Comparison of ENCODE assay signal across 26 cellular contexts in the genomic region with DNA sequence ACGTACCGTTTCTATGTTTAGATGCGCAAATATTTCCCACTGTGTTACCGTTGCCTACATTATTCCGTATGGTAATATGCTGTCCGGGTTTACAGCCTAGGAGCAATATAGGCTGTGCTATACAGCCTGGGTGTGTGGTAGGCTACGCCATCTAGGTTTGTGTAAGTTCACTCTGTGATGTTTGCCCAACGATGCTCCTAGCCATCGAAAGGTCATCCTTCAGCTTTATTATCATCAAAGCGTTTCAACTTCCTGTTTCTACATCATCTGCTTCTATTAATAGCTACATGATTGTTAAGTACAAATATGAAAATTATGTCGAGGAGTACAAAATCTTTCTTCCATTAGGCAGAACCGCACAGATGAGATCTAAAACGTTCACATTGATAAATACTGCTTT.
DNase-seq lines count a peak whose midpoint lies in the region; ATAC-seq, FAIRE-seq and TF ChIP-seq lines count a peak whose summit lies in the region.
"Had no signal": no experiment of that assay in that cellular context is flagged by ENCODE, and none has a peak within 500 bp of the region (broad histone marks: within the 10 kb centered on the region; RNA-seq: fewer than 3 reads in every experiment).

No MANE protein-coding gene starts in this region.

- intact Hi-C loops in GM12878 (cut with micrococcal nuclease; ENCODE audit: unreplicated experiment) = no loop called here

- peaks cover 7 to 15% of the 10 kb centered on the region in 2 donors for H3K4me1 Mint-ChIP-seq in stimulated activated naive B cell treated with anti-CD40 and anti-IgM and Interleukin-4, amounts not matched to agents 10 μg/mL and 1 μg/mL and 100 μg/mL, for 72 hours
- no peaks in the 10 kb centered on the region for H3K4me1 Mint-ChIP-seq in activated T-cell treated with anti-CD3 and anti-CD28 coated beads, Interleukin-2, amount 50 U/mL, for 4 hours (ENCODE audit: low read depth)
- H3K4me1 Mint-ChIP-seq: naive thymus-derived CD4-positive, alpha-beta T cell had no signal

- H3K36me3 ChIP-seq in GM12878 (ENCODE audit: control insufficient read depth in 2 of 2, insufficient read depth in 2 of 2, low read length in 1 of 2) = no peaks in the 10 kb centered on the region

- H4K20me1 ChIP-seq in GM12878 (ENCODE audit: control insufficient read depth, insufficient read depth) = no peaks in the 10 kb centered on the region; the same call in 1 of the 2 replicates

- DNase-seq in NCI-H510A treated with DMSO at 0.1 percent for 48 hours (lab: John Stamatoyannopoulos, UW) = peak; percentile 41
- DNase-seq in NCI-H510A (lab: John Stamatoyannopoulos, UW) = no peak
- DNase-seq in NCI-H748 (lab: John Stamatoyannopoulos, UW; ENCODE audit: unreplicated experiment) = peak; percentile 61
- DNase-seq in GM12878 (ENCODE audit: low read depth, low spot score) = no peak
- no peak for DNase-seq in stimulated activated naive B cell treated with anti-CD40 and anti-IgM and Interleukin-4, amounts not matched to agents 10 μg/mL and 1 μg/mL and 100 μg/mL, for 72 hours
- no peak for DNase-seq in activated T-cell treated with anti-CD3 and anti-CD28 coated beads, Interleukin-2, amount 50 U/mL, for 4 hours
- no peak for DNase-seq in T-helper 9 cell
- DNase-seq: activated CD8-positive, alpha-beta T cell treated with anti-CD3 and anti-CD28 coated beads, Interleukin-2, amount 10 ng/mL, durations not matched to agents 7 days and 5 days; activated naive CD4-positive, alpha-beta T cell treated with Interleukin-2 at 50 U/mL for 16 hours; activated T-cell treated with anti-CD3 and anti-CD28 coated beads, Interleukin-2, amount 50 U/mL, for 1 hour; amniotic stem cell; Calu3; caudate nucleus; foreskin melanocyte; hypothalamus; kidney; mammary epithelial cell; naive thymus-derived CD4-positive, alpha-beta T cell; NCI-H2081; NCI-H524 treated with DMSO at 0.1 percent for 48 hours; PC-9; stimulated activated CD8-positive, alpha-beta memory T cell treated with anti-CD3 and anti-CD28 coated beads, Interleukin-4, amount 100 ng/mL, for 48 hours had no signal

- H3K9me3 ChIP-seq in GM12878 (replicated peaks; ENCODE audit: control insufficient read depth, insufficient read depth, low read length) = no peaks in the 10 kb centered on the region; the same call in 2 of the 3 replicates

- peaks cover 0 to 11% of the 10 kb centered on the region in 2 donors for H3K27me3 Mint-ChIP-seq in stimulated activated naive B cell treated with anti-CD40 and anti-IgM and Interleukin-4, amounts not matched to agents 10 μg/mL and 1 μg/mL and 100 μg/mL, for 72 hours
- no peaks in the 10 kb centered on the region for H3K27me3 Mint-ChIP-seq in activated T-cell treated with anti-CD3 and anti-CD28 coated beads, Interleukin-2, amount 50 U/mL, for 4 hours (ENCODE audit: low read depth)

- TF ChIP-seq RAD21 in GM12878 (IDR thresholded peaks at IDR 0.05; ENCODE audit: insufficient read depth, low read depth, low read length) = no peak

- no peaks in the 10 kb centered on the region for H3K27me3 ChIP-seq in GM12878 (replicated peaks in 1 of 2; ENCODE audit: control insufficient read depth in 2 of 2, insufficient read depth in 2 of 2, low read length in 1 of 2)

- no peak overlapping the region for H3K4me2 ChIP-seq in GM12878 (ENCODE audit: control insufficient read depth, insufficient read depth)
- H3K4me2 ChIP-seq: PC-9 had no signal

- TF ChIP-seq POLR2A in GM12878 (IDR thresholded peaks at IDR 0.05; ENCODE audit: low read depth, low read length) = no peak

- no peak for TF ChIP-seq CTCF in GM12878 (IDR thresholded peaks at IDR 0.05 in 2 of 3, conservative IDR thresholded peaks at IDR 0.05 in 1 of 3; ENCODE audit: control insufficient read depth in 2 of 3, extremely low read depth in 1 of 3, insufficient read depth in 1 of 3, low read depth in 3 of 3, low read length in 3 of 3)

- RAD21 ChIA-PET in GM12878 (lab: Charles Lee; ENCODE audit: unreplicated experiment) = no interaction called here

- in situ Hi-C loops in GM12878 (cut with MboI) = no loop called here

- H3K27ac Mint-ChIP-seq in stimulated activated naive B cell treated with anti-CD40 and anti-IgM and Interleukin-4, amounts not matched to agents 10 μg/mL and 1 μg/mL and 100 μg/mL, for 72 hours = no peak overlapping the region
- H3K27ac Mint-ChIP-seq: activated CD8-positive, alpha-beta T cell treated with anti-CD3 and anti-CD28 coated beads, Interleukin-2, amount 10 ng/mL, durations not matched to agents 7 days and 5 days; naive thymus-derived CD4-positive, alpha-beta T cell had no signal

- WGBS in GM12878 (ENCODE audit: insufficient coverage, insufficient replicate concordance, low lambda C conversion rate, missing lambda C conversion rate) = 41% methylated on average over 13 of the region's 13 CpGs

- peak; percentile 47 for FAIRE-seq in GM12878 (lab: Jason Lieb, UNC)
- FAIRE-seq: A204.1, HepG2, kidney had no signal

- no peak overlapping the region for H3K4me3 ChIP-seq in GM12878
- H3K4me3 ChIP-seq: PC-9, SK-N-MC had no signal

- H3K36me3 Mint-ChIP-seq in stimulated activated naive B cell treated with anti-CD40 and anti-IgM and Interleukin-4, amounts not matched to agents 10 μg/mL and 1 μg/mL and 100 μg/mL, for 72 hours = peaks cover 0 to 3% of the 10 kb centered on the region in 2 donors
- H3K36me3 Mint-ChIP-seq in activated T-cell treated with anti-CD3 and anti-CD28 coated beads, Interleukin-2, amount 50 U/mL, for 4 hours (ENCODE audit: insufficient read depth) = no peaks in the 10 kb centered on the region
- H3K36me3 Mint-ChIP-seq: naive thymus-derived CD4-positive, alpha-beta T cell had no signal

- BruUV-seq in GM12878 (replicated peaks; lab: Mats Ljungman, UMichigan) = no TSS peak

- no peak overlapping the region for H2AFZ ChIP-seq in GM12878 (ENCODE audit: control insufficient read depth, low read depth, low read length)
- H2AFZ ChIP-seq: PC-9 had no signal

- no peaks in the 10 kb centered on the region for H3K79me2 ChIP-seq in GM12878 (ENCODE audit: control insufficient read depth, insufficient read depth, low read length)

- TF ChIP-seq EP300 in GM12878 (IDR thresholded peaks at IDR 0.05; ENCODE audit: borderline replicate concordance in 1 of 2, control insufficient read depth in 1 of 2, low read depth in 2 of 2, low read length in 2 of 2) = no peak

- peaks cover 0 to 4% of the 10 kb centered on the region in 2 donors for H3K9me3 Mint-ChIP-seq in stimulated activated naive B cell treated with anti-CD40 and anti-IgM and Interleukin-4, amounts not matched to agents 10 μg/mL and 1 μg/mL and 100 μg/mL, for 72 hours
- H3K9me3 Mint-ChIP-seq in activated T-cell treated with anti-CD3 and anti-CD28 coated beads, Interleukin-2, amount 50 U/mL, for 4 hours = no peaks in the 10 kb centered on the region

- H3K4me3 Mint-ChIP-seq in stimulated activated naive B cell treated with anti-CD40 and anti-IgM and Interleukin-4, amounts not matched to agents 10 μg/mL and 1 μg/mL and 100 μg/mL, for 72 hours = peak overlapping the region; percentile 5 to 43
- no peak overlapping the region for H3K4me3 Mint-ChIP-seq in activated T-cell treated with anti-CD3 and anti-CD28 coated beads, Interleukin-2, amount 50 U/mL, for 4 hours
- H3K4me3 Mint-ChIP-seq: activated CD8-positive, alpha-beta T cell treated with anti-CD3 and anti-CD28 coated beads, Interleukin-2, amount 10 ng/mL, durations not matched to agents 7 days and 5 days; naive thymus-derived CD4-positive, alpha-beta T cell had no signal

- H3K9ac ChIP-seq in GM12878 (ENCODE audit: control insufficient read depth, insufficient read depth, low read length) = no peak overlapping the region

- H3K27ac ChIP-seq in GM12878 (ENCODE audit: control insufficient read depth, insufficient read depth) = no peak overlapping the region
- H3K27ac ChIP-seq: PC-9, SK-N-MC had no signal

- no peaks in the 10 kb centered on the region for H3K4me1 ChIP-seq in GM12878 (ENCODE audit: control insufficient read depth, insufficient read depth, low read length)

- CTCF ChIA-PET in GM12878 (lab: Yijun Ruan, JAX) = no interaction called here

- ATAC-seq in GM12878 (no peak), HG03354 (IDR thresholded peaks at IDR 0.05; ENCODE audit: poor library complexity, severe bottlenecking, unreplicated experiment) (no peak)
- ATAC-seq in stimulated activated naive B cell treated with anti-CD40 and anti-IgM and Interleukin-4, amounts not matched to agents 10 μg/mL and 1 μg/mL and 100 μg/mL, for 72 hours (replicated peaks) = peak; percentile 77 to 84
- no peak for ATAC-seq in activated T-cell treated with anti-CD3 and anti-CD28 coated beads, Interleukin-2, amount 50 U/mL, for 4 hours
- ATAC-seq: activated CD8-positive, alpha-beta T cell treated with anti-CD3 and anti-CD28 coated beads, Interleukin-2, amount 10 ng/mL, durations not matched to agents 7 days and 5 days; HepG2; naive thymus-derived CD4-positive, alpha-beta T cell had no signal

- SMC1A ChIA-PET in GM12878 (lab: Charles Lee; ENCODE audit: uncharacterized antibody, unreplicated experiment) = no interaction called here

- POLR2A ChIA-PET in GM12878 (lab: Charles Lee) = no interaction called here

TF ChIP-seq in GM12878, 131 proteins besides CTCF, POLR2A, EP300 and RAD21 (continues in another document):
- TF ChIP-seq RCOR1 (conservative IDR thresholded peaks at IDR 0.05; ENCODE audit: low read depth, low read length) = no peak
- TF ChIP-seq, protein P1, sequence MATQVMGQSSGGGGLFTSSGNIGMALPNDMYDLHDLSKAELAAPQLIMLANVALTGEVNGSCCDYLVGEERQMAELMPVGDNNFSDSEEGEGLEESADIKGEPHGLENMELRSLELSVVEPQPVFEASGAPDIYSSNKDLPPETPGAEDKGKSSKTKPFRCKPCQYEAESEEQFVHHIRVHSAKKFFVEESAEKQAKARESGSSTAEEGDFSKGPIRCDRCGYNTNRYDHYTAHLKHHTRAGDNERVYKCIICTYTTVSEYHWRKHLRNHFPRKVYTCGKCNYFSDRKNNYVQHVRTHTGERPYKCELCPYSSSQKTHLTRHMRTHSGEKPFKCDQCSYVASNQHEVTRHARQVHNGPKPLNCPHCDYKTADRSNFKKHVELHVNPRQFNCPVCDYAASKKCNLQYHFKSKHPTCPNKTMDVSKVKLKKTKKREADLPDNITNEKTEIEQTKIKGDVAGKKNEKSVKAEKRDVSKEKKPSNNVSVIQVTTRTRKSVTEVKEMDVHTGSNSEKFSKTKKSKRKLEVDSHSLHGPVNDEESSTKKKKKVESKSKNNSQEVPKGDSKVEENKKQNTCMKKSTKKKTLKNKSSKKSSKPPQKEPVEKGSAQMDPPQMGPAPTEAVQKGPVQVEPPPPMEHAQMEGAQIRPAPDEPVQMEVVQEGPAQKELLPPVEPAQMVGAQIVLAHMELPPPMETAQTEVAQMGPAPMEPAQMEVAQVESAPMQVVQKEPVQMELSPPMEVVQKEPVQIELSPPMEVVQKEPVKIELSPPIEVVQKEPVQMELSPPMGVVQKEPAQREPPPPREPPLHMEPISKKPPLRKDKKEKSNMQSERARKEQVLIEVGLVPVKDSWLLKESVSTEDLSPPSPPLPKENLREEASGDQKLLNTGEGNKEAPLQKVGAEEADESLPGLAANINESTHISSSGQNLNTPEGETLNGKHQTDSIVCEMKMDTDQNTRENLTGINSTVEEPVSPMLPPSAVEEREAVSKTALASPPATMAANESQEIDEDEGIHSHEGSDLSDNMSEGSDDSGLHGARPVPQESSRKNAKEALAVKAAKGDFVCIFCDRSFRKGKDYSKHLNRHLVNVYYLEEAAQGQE (IDR thresholded peaks at IDR 0.05; ENCODE audit: low read depth, low read length) = no peak

Comparison
In these comparisons a context has a peak if more than half of its experiments do, and no peak if none do; other contexts are left out.
1. DNase-seq: peak in NCI-H510A treated with DMSO at 0.1 percent for 48 hours (single experiment) and NCI-H748 (single experiment); none in NCI-H510A (single experiment), GM12878 (single experiment), stimulated activated naive B cell treated with anti-CD40 and anti-IgM and Interleukin-4, amounts not matched to agents 10 μg/mL and 1 μg/mL and 100 μg/mL, for 72 hours (single experiment), activated T-cell treated with anti-CD3 and anti-CD28 coated beads, Interleukin-2, amount 50 U/mL, for 4 hours (single experiment) and T-helper 9 cell (single experiment).
2. ATAC-seq: peak in stimulated activated naive B cell treated with anti-CD40 and anti-IgM and Interleukin-4, amounts not matched to agents 10 μg/mL and 1 μg/mL and 100 μg/mL, for 72 hours (2 of 2); none in GM12878 (single experiment), activated T-cell treated with anti-CD3 and anti-CD28 coated beads, Interleukin-2, amount 50 U/mL, for 4 hours (0 of 2) and HG03354 (single experiment).